In the genomic region with DNA sequence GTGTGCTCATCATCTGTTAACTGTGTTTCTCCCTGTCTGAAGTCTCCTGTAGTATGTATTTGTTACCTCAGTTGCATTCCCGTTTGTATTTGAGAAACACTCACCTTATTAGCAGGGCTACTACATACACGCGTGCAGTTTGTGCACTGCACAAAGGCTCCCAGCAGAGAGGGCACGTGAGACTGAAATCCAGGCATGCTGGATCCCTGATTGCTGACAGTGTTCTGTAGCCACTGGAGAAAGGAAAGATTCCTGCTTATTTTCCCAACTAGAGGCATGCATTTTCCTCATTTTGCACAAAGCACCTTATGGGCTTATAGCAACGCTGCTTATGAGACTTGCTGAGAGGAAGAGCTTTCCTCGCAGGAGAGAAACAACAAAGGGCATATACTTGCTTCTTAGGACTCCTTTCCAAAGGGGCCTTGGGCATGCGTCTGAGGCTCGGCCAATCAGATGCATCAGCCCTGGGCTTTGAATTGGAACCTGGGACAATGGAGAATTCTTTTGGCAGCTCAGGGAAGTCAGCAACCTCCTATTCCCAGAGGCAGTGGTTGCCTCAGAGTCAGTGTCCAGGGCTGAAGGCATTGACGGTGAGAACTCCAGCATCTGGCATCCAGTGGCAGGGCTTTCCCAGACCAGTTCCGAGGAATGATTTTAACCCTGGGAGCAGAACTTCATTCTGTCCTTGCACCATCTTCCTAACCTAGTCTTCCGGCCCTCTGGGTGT, we compare ENCODE assay signal across 1 cellular context.
TF ChIP-seq lines count a peak whose summit lies in the region.

No MANE protein-coding gene starts in this region.

TF ChIP-seq in HepG2, 621 proteins besides CTCF, POLR2A, EP300 and RAD21 (continued from another document):
- TF ChIP-seq, protein P1, sequence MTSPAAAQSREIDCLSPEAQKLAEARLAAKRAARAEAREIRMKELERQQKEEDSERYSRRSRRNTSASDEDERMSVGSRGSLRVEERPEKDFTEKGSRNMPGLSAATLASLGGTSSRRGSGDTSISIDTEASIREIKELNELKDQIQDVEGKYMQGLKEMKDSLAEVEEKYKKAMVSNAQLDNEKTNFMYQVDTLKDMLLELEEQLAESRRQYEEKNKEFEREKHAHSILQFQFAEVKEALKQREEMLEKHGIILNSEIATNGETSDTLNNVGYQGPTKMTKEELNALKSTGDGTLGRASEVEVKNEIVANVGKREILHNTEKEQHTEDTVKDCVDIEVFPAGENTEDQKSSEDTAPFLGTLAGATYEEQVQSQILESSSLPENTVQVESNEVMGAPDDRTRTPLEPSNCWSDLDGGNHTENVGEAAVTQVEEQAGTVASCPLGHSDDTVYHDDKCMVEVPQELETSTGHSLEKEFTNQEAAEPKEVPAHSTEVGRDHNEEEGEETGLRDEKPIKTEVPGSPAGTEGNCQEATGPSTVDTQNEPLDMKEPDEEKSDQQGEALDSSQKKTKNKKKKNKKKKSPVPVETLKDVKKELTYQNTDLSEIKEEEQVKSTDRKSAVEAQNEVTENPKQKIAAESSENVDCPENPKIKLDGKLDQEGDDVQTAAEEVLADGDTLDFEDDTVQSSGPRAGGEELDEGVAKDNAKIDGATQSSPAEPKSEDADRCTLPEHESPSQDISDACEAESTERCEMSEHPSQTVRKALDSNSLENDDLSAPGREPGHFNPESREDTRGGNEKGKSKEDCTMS (CRISPR knock-in tag; conservative IDR thresholded peaks at IDR 0.05): no peak
